Comparison of ENCODE assay signal across 7 cellular contexts in the genomic region with DNA sequence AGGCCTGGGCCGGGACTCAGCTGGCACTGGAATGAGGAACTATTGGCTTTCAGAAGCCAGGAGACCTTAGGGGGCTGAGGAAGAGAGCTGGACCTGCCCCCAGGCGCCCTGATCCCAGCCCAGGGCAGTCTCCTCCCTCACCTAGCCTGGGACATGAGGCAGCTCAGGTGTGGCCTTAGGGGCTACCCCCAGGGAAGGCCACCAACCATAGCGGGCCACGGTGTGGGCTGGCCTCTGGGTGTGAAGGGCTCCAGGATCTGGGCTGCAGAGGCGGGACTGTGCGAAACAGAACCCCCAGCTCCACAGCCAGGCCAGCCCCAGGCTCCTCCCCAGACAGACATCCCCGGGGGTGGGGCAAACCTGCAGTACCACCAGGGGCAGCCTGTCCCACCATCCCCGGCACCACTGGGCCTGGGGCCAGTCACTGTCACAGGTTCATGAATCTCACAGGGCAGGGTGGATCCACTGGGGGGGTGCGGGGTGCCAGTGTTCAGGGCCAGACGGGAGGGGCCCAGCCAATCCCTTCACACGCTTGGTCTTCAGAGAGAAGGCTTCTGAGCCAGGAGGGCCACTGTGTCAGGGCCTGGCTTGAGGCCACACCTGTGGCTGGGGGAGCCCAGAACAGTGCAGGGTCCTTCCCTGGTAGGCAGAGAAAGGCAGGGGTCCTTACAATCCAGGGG. TPM values are rescaled to one million over a fixed set of nuclear protein-coding genes. Genes with fewer than 3 reads are reported as not detected.
A peak's percentile ranks its signal among the peaks of the same experiment; 100 is the strongest.
DNase-seq lines count a peak whose midpoint lies in the region; ATAC-seq and TF ChIP-seq lines count a peak whose summit lies in the region.
"Had no signal": no experiment of that assay in that cellular context is flagged by ENCODE, and none has a peak within 500 bp of the region (broad histone marks: within the 10 kb centered on the region; RNA-seq: fewer than 3 reads in every experiment).

No MANE protein-coding gene starts in this region.

- peak overlapping the region; percentile 52 for H3K27ac Mint-ChIP-seq in progenitor cell of endocrine pancreas
- H3K27ac Mint-ChIP-seq: stimulated activated naive CD8-positive, alpha-beta T cell treated with anti-CD3 and anti-CD28 coated beads, Interleukin-15, Interleukin-2, amounts not matched to agents 100 ng/mL and 50 ng/mL, for 24 hours had no signal

- no peak for TF ChIP-seq CTCF in coronary artery (IDR thresholded peaks at IDR 0.05)
- no peak for TF ChIP-seq CTCF in progenitor cell of endocrine pancreas (IDR thresholded peaks at IDR 0.05; ENCODE audit: unreplicated experiment)

- DNase-seq in HT-29 (ENCODE audit: low spot score) (peak; percentile 71), coronary artery (ENCODE audit: low spot score) (no peak), progenitor cell of endocrine pancreas (ENCODE audit: low spot score, unreplicated experiment) (no peak), SK-N-DZ (ENCODE audit: low spot score) (no peak)

- peak overlapping the region; percentile 83 to 98 for H3K27ac ChIP-seq in coronary artery

- no peaks in the 10 kb centered on the region for H3K36me3 Mint-ChIP-seq in progenitor cell of endocrine pancreas (ENCODE audit: insufficient read depth)

- no peaks in the 10 kb centered on the region for H3K9me3 Mint-ChIP-seq in progenitor cell of endocrine pancreas (ENCODE audit: low read depth)
- H3K9me3 Mint-ChIP-seq: stimulated activated naive CD8-positive, alpha-beta T cell treated with anti-CD3 and anti-CD28 coated beads, Interleukin-15, Interleukin-2, amounts not matched to agents 100 ng/mL and 50 ng/mL, for 24 hours had no signal

- H3K27me3 Mint-ChIP-seq in progenitor cell of endocrine pancreas = no peaks in the 10 kb centered on the region

- H3K4me1 Mint-ChIP-seq in progenitor cell of endocrine pancreas (ENCODE audit: low read depth) = peaks cover 17% of the 10 kb centered on the region

- peak overlapping the region; percentile 96 for H3K4me3 ChIP-seq in coronary artery

- H3K4me3 Mint-ChIP-seq in progenitor cell of endocrine pancreas (ENCODE audit: low read depth) = peak overlapping the region; percentile 65
- H3K4me3 Mint-ChIP-seq: stimulated activated naive CD8-positive, alpha-beta T cell treated with anti-CD3 and anti-CD28 coated beads, Interleukin-15, Interleukin-2, amounts not matched to agents 100 ng/mL and 50 ng/mL, for 24 hours had no signal

- ATAC-seq in HG02885 (IDR thresholded peaks at IDR 0.05; ENCODE audit: poor library complexity, unreplicated experiment) = no peak
- ATAC-seq in GM21526 (IDR thresholded peaks at IDR 0.05; ENCODE audit: low FRiP score, unreplicated experiment) = no peak

RNA-seq across cellular contexts. Expression of a gene that starts 3.5 kb away (rescaled TPM):
- total RNA-seq in HT-29 (2014; rRNA removed; shearing (Covaris generic)) = 247 and 252 TPM in 2 replicates
- total RNA-seq in progenitor cell of endocrine pancreas = 178 and 182 TPM in 2 replicates
- 60.4 and 75.0 TPM in 2 replicates for polyA plus RNA-seq in SK-N-DZ (2014; cell fraction: cytosol; rRNA removed)
- 183 and 241 TPM in 2 replicates for polyA plus RNA-seq in SK-N-DZ (2014; cell fraction: nucleus; rRNA removed)

RNA-seq across cellular contexts. Expression of a gene that starts 22.8 kb away (rescaled TPM):
- 4.5 and 5.2 TPM in 2 replicates for total RNA-seq in HT-29 (2014; rRNA removed; shearing (Covaris generic))
- 35.1 and 36.4 TPM in 2 replicates for total RNA-seq in progenitor cell of endocrine pancreas
- 2.2 and 2.8 TPM in 2 replicates for polyA plus RNA-seq in SK-N-DZ (2014; cell fraction: cytosol; rRNA removed)
- polyA plus RNA-seq in SK-N-DZ (2014; cell fraction: nucleus; rRNA removed) = 8.8 and 10.8 TPM in 2 replicates

RNA-seq across cellular contexts. Expression of a gene that starts 33.8 kb away (rescaled TPM):
- 1.6 and 2.2 TPM in 2 replicates for total RNA-seq in HT-29 (2014; rRNA removed; shearing (Covaris generic))
- 2.3 and 2.7 TPM in 2 replicates for total RNA-seq in progenitor cell of endocrine pancreas
- 12.7 and 14.7 TPM in 2 replicates for polyA plus RNA-seq in SK-N-DZ (2014; cell fraction: cytosol; rRNA removed)
- polyA plus RNA-seq in SK-N-DZ (2014; cell fraction: nucleus; rRNA removed) = 144 and 172 TPM in 2 replicates

RNA-seq across cellular contexts. Expression of a gene that starts 39.1 kb away (rescaled TPM):
- 54.1 and 56.7 TPM in 2 replicates for total RNA-seq in HT-29 (2014; rRNA removed; shearing (Covaris generic))
- total RNA-seq in progenitor cell of endocrine pancreas = 85.7 and 87.9 TPM in 2 replicates
- 39.2 and 43.5 TPM in 2 replicates for polyA plus RNA-seq in SK-N-DZ (2014; cell fraction: cytosol; rRNA removed)
- 162 and 174 TPM in 2 replicates for polyA plus RNA-seq in SK-N-DZ (2014; cell fraction: nucleus; rRNA removed)

RNA-seq across cellular contexts. Expression of a gene that starts 42.5 kb away (rescaled TPM):
- 6.6 and 6.7 TPM in 2 replicates for total RNA-seq in HT-29 (2014; rRNA removed; shearing (Covaris generic))
- 53.7 and 54.6 TPM in 2 replicates for total RNA-seq in progenitor cell of endocrine pancreas
- polyA plus RNA-seq in SK-N-DZ (2014; cell fraction: cytosol; rRNA removed) = 84.1 and 85.6 TPM in 2 replicates
- 421 and 514 TPM in 2 replicates for polyA plus RNA-seq in SK-N-DZ (2014; cell fraction: nucleus; rRNA removed)
